10 cellular contexts compared by ENCODE assay signal in the genomic region with DNA sequence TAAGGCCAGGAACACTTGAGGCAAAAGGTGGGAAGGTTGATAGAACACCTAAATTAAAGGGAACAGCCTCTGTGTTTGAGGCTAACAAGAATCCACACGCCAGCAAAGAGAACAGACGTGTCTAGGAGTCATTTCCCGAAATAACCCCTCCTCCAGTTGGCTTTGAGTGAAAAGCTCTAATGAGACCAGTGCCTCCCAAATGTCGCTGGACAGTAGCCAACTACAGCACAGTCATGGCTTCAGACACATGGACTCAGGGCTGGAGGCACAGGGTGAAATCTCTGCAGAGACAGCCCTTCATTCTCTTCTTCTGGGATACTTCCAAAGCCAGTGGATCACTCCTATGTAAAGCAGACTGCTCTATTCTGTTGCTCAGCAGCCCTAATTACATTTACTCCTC. TPM values are rescaled to one million over a fixed set of nuclear protein-coding genes. Genes with fewer than 3 reads are reported as not detected.
DNase-seq lines count a peak whose midpoint lies in the region; ATAC-seq and TF ChIP-seq lines count a peak whose summit lies in the region.
"Had no signal": no experiment of that assay in that cellular context is flagged by ENCODE, and none has a peak within 500 bp of the region (broad histone marks: within the 10 kb centered on the region; RNA-seq: fewer than 3 reads in every experiment).

No MANE protein-coding gene starts in this region.

- TF ChIP-seq POLR2A in body of pancreas (IDR thresholded peaks at IDR 0.05): no peak

- H3K4me3 ChIP-seq in body of pancreas: no peak overlapping the region

- intact Hi-C loops in body of pancreas (cut with DNase I): no loop called here

- no peaks in the 10 kb centered on the region for H3K9me3 Mint-ChIP-seq in activated T-helper 17 cell treated with anti-CD3 and anti-CD28 coated beads, Interleukin-2, amount 50 U/mL, for 72 hours
- H3K9me3 Mint-ChIP-seq: activated CD4-positive, alpha-beta memory T cell treated with anti-CD3 and anti-CD28 coated beads, Interleukin-2, amount 10 ng/mL, durations not matched to agents 7 days and 5 days had no signal

- ATAC-seq in body of pancreas (no peak), GM19397 (IDR thresholded peaks at IDR 0.05; ENCODE audit: unreplicated experiment) (no peak), GM18867 (IDR thresholded peaks at IDR 0.05; ENCODE audit: unreplicated experiment) (no peak)
- no peak for ATAC-seq in activated T-helper 17 cell treated with anti-CD3 and anti-CD28 coated beads, Interleukin-2, amount 50 U/mL, for 72 hours (replicated peaks)

- no peak overlapping the region for H3K4me3 Mint-ChIP-seq in activated T-helper 17 cell treated with anti-CD3 and anti-CD28 coated beads, Interleukin-2, amount 50 U/mL, for 72 hours
- H3K4me3 Mint-ChIP-seq: activated CD4-positive, alpha-beta memory T cell treated with anti-CD3 and anti-CD28 coated beads, Interleukin-2, amount 10 ng/mL, durations not matched to agents 7 days and 5 days had no signal

- 44 to 46% methylated on average over 4 of the region's 4 CpGs for WGBS in body of pancreas, 2 donors

- TF ChIP-seq CTCF in body of pancreas (IDR thresholded peaks at IDR 0.05): no peak

- no peaks in the 10 kb centered on the region for H3K36me3 ChIP-seq in body of pancreas (replicated peaks in 1 of 2; ENCODE audit: insufficient read depth in 1 of 2, low read depth in 2 of 2)

- no peak overlapping the region for H3K27ac Mint-ChIP-seq in activated T-helper 17 cell treated with anti-CD3 and anti-CD28 coated beads, Interleukin-2, amount 50 U/mL, for 72 hours
- H3K27ac Mint-ChIP-seq: activated CD4-positive, alpha-beta memory T cell treated with anti-CD3 and anti-CD28 coated beads, Interleukin-2, amount 10 ng/mL, durations not matched to agents 7 days and 5 days had no signal

- H3K9me3 ChIP-seq in body of pancreas: no peaks in the 10 kb centered on the region

- no peak overlapping the region for H3K27ac ChIP-seq in body of pancreas

- H3K4me1 Mint-ChIP-seq in activated T-helper 17 cell treated with anti-CD3 and anti-CD28 coated beads, Interleukin-2, amount 50 U/mL, for 72 hours: no peaks in the 10 kb centered on the region
- H3K4me1 Mint-ChIP-seq: activated CD4-positive, alpha-beta memory T cell treated with anti-CD3 and anti-CD28 coated beads, Interleukin-2, amount 10 ng/mL, durations not matched to agents 7 days and 5 days had no signal

- peaks cover 13% of the 10 kb centered on the region for H3K27me3 Mint-ChIP-seq in activated T-helper 17 cell treated with anti-CD3 and anti-CD28 coated beads, Interleukin-2, amount 50 U/mL, for 72 hours

- H3K27me3 ChIP-seq in body of pancreas: no peaks in the 10 kb centered on the region

- H3K4me1 ChIP-seq in body of pancreas: no peaks in the 10 kb centered on the region

- H3K36me3 Mint-ChIP-seq in activated T-helper 17 cell treated with anti-CD3 and anti-CD28 coated beads, Interleukin-2, amount 50 U/mL, for 72 hours (ENCODE audit: low read depth): no peaks in the 10 kb centered on the region

- peak; percentile 54 for DNase-seq in NCI-H1092 treated with DMSO at 0.1 percent for 48 hours (lab: John Stamatoyannopoulos, UW)
- DNase-seq in body of pancreas: peak in 3 of 4 donors; percentile 41 to 53 (median 46)
- DNase-seq in inferior parietal cortex (ENCODE audit: extremely low spot score): peak; percentile 28
- DNase-seq in superior temporal gyrus (ENCODE audit: extremely low spot score): peak; percentile 57
- no peak for DNase-seq in SW480 (ENCODE audit: low spot score)
- DNase-seq: activated CD4-positive, alpha-beta memory T cell treated with anti-CD3 and anti-CD28 coated beads, Interleukin-2, amount 10 ng/mL, durations not matched to agents 7 days and 5 days; NK-92 treated with Interleukin-12 subunit alpha and Interleukin-12 subunit beta, amount 100 ng/mL, for 24 hours had no signal

RNA-seq across cellular contexts. Expression of a gene that starts 49.6 kb away (rescaled TPM):
- total RNA-seq in body of pancreas: 10 to 100 TPM in 1 of 2 donors, 1 to 10 TPM in 1; 8.8 to 11.2 TPM
- total RNA-seq in activated T-helper 17 cell treated with anti-CD3 and anti-CD28 coated beads, Interleukin-2, amount 50 U/mL, for 72 hours: 1 to 10 TPM in 1 of 2 donors, under 1 TPM in 1; 0.45 to 1.7 TPM

RNA-seq across cellular contexts. Expression of a gene that starts 50.0 kb away (rescaled TPM):
- total RNA-seq in body of pancreas: 10 to 100 TPM; 44.9 to 46.5 TPM
- total RNA-seq in activated T-helper 17 cell treated with anti-CD3 and anti-CD28 coated beads, Interleukin-2, amount 50 U/mL, for 72 hours: 1 to 10 TPM; 3.0 to 7.5 TPM

Comparison
In these comparisons a context has a peak if more than half of its experiments do, and no peak if none do; other contexts are left out.
1. RNA of a gene that starts 50.0 kb away (total RNA-seq): 44.9 to 46.5 TPM in body of pancreas; 3.0 to 7.5 TPM in activated T-helper 17 cell treated with anti-CD3 and anti-CD28 coated beads, Interleukin-2, amount 50 U/mL, for 72 hours; every median in the first group is over 4 times any median in the second.